Comparison of ENCODE assay signal across 9 cellular contexts in genomic region chr10:124696446-124697392, GRCh38. TPM values are rescaled to one million over a fixed set of nuclear protein-coding genes. Genes with fewer than 3 reads are reported as not detected.
DNase-seq lines count a peak whose midpoint lies in the region; ATAC-seq and TF ChIP-seq lines count a peak whose summit lies in the region.
"Had no signal": no experiment of that assay in that cellular context is flagged by ENCODE, and none has a peak within 500 bp of the region (broad histone marks: within the 10 kb centered on the region; RNA-seq: fewer than 3 reads in every experiment).

No MANE protein-coding gene starts in this region.

- 83 to 85% methylated on average over 19 of the region's 19 CpGs for WGBS in heart right ventricle, 2 donors

- H3K4me3 Mint-ChIP-seq in activated naive CD4-positive, alpha-beta T cell treated with anti-CD3 and anti-CD28 coated beads, Interleukin-2, amount 50 U/mL, for 24 hours: peak overlapping the region; percentile 72

- peaks cover 52 to 98% (median 87%) of the 10 kb centered on the region in 9 donors for H3K4me1 ChIP-seq in heart right ventricle
- peaks cover 9 to 21% of the 10 kb centered on the region in 2 donors for H3K4me1 ChIP-seq in ascending aorta

- H3K36me3 ChIP-seq in heart right ventricle: peaks cover 0 to 41% (median 5%) of the 10 kb centered on the region in 9 donors
- peaks cover 3 to 14% of the 10 kb centered on the region in 2 donors for H3K36me3 ChIP-seq in ascending aorta

- peak overlapping the region in 8 of 10 donors; percentile 20 to 97 (median 60) for H3K27ac ChIP-seq in heart right ventricle
- no peak overlapping the region for H3K27ac ChIP-seq in ascending aorta

- ATAC-seq in heart right ventricle (no peak), Right ventricle myocardium superior (ENCODE audit: poor library complexity) (no peak), HG03064 (IDR thresholded peaks at IDR 0.05; ENCODE audit: low read depth, unreplicated experiment) (peak; percentile 58), HG02970 (IDR thresholded peaks at IDR 0.05; ENCODE audit: low FRiP score, unreplicated experiment) (no peak)

- no peaks in the 10 kb centered on the region for H3K9me3 Mint-ChIP-seq in activated naive CD4-positive, alpha-beta T cell treated with anti-CD3 and anti-CD28 coated beads, Interleukin-2, amount 50 U/mL, for 24 hours

- peak overlapping the region; percentile 94 for H3K27ac Mint-ChIP-seq in activated naive CD4-positive, alpha-beta T cell treated with anti-CD3 and anti-CD28 coated beads, Interleukin-2, amount 50 U/mL, for 24 hours

- peaks cover 83% of the 10 kb centered on the region for H3K4me1 Mint-ChIP-seq in activated naive CD4-positive, alpha-beta T cell treated with anti-CD3 and anti-CD28 coated beads, Interleukin-2, amount 50 U/mL, for 24 hours

- H3K36me3 Mint-ChIP-seq in activated naive CD4-positive, alpha-beta T cell treated with anti-CD3 and anti-CD28 coated beads, Interleukin-2, amount 50 U/mL, for 24 hours: peaks cover 10% of the 10 kb centered on the region

- H3K27me3 ChIP-seq in heart right ventricle (no peaks in the 10 kb centered on the region), ascending aorta (no peaks in the 10 kb centered on the region)

- H3K9me3 ChIP-seq in heart right ventricle (no peaks in the 10 kb centered on the region), ascending aorta (no peaks in the 10 kb centered on the region)

- DNase-seq in heart right ventricle (no peak), Right ventricle myocardium superior (no peak), ascending aorta (ENCODE audit: low spot score in 2 of 2) (no peak), globus pallidus (ENCODE audit: low spot score) (no peak)
- DNase-seq in stimulated activated CD4-positive, alpha-beta T cell treated with anti-CD3 and anti-CD28 coated beads, Interleukin-4, amount 100 ng/mL, for 1 hour: peak; percentile 40

- no peak for TF ChIP-seq CTCF in heart right ventricle (IDR thresholded peaks at IDR 0.05)
- no peak for TF ChIP-seq CTCF in ascending aorta (IDR thresholded peaks at IDR 0.05)

- intact Hi-C loops in heart right ventricle (cut with DNase I): no loop called here
- intact Hi-C loops in Right ventricle myocardium superior (cut with DNase I): no loop called here
- intact Hi-C loops in ascending aorta (cut with DNase I): no loop called here

- H3K27me3 Mint-ChIP-seq in activated naive CD4-positive, alpha-beta T cell treated with anti-CD3 and anti-CD28 coated beads, Interleukin-2, amount 50 U/mL, for 24 hours: no peaks in the 10 kb centered on the region

- peak overlapping the region in 1 of 10 donors; percentile 3 for H3K4me3 ChIP-seq in heart right ventricle
- no peak overlapping the region for H3K4me3 ChIP-seq in ascending aorta
- H3K4me3 ChIP-seq: lung had no signal

RNA-seq across cellular contexts. Expression of gene FAM53B, which starts 47.5 kb away (rescaled TPM):
- 10 to 100 TPM; 19.0 to 42.9 (median 31.3) TPM for total RNA-seq in heart right ventricle
- polyA plus RNA-seq in heart right ventricle: 10 to 100 TPM; 11.6 to 25.5 TPM
- 38.1 TPM for total RNA-seq in Right ventricle myocardium superior
- 52.5 TPM for total RNA-seq in ascending aorta

Comparison
In these comparisons a context has a peak if more than half of its experiments do, and no peak if none do; other contexts are left out.
1. H3K27ac ChIP-seq: peak in heart right ventricle (8 of 10); none in ascending aorta (0 of 2).